Comparison of ENCODE assay signal across 19 cellular contexts in the genomic region with DNA sequence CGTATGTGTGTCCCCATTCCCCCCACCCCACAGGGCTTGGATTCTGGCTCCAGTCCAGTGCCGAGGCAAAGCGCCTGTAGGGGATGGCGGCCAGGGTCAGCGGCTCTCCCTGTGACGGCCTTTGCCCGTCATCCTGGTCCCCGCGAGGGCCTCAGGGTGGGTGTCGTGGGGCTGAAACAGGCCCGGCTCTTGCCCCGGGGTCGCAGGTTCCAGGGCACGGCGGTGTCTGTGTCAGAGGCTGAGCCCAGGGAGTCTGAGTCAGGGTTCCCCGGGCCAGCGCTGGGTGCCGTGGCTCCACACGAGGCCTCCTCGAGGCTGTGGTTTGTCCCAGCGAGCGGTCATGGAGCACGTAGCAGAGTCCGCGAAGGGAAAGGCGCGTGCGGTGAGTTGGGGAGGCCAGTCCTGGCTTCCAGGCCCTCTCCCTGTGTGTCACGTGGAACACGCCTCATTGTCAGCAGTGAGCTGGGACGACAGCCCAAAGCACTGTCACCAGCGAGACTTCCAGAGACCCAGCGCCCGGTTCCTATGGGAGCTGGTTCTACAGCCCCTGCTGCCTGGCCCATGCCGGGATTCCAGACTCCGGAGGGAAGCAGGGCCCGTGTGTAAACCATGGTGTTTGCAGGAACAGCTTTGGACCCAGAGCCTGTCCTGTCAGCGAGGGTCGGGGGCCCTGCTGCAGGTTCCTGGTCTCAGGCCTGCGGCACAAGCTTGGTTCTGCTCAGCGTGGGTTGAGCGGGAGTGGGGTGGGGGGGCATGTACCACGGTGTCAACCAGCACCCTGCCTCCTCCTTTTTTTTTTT. TPM values are rescaled to one million over a fixed set of nuclear protein-coding genes. Genes with fewer than 3 reads are reported as not detected.
DNase-seq lines count a peak whose midpoint lies in the region; ATAC-seq and TF ChIP-seq lines count a peak whose summit lies in the region.
"Had no signal": no experiment of that assay in that cellular context is flagged by ENCODE, and none has a peak within 500 bp of the region (broad histone marks: within the 10 kb centered on the region; RNA-seq: fewer than 3 reads in every experiment).

No MANE protein-coding gene starts in this region.

- H3K23ac ChIP-seq in IMR-90 (ENCODE audit: low read depth, low read length), result no peak overlapping the region
- peak overlapping the region; percentile 34 for H3K23ac ChIP-seq in neuronal stem cell (ENCODE audit: low read depth, low read length, poor library complexity)

- H2AK9ac ChIP-seq in IMR-90 (replicated peaks; ENCODE audit: low read depth, low read length, poor library complexity), result no peak overlapping the region

- no peak overlapping the region for H3K18ac ChIP-seq in IMR-90 (ENCODE audit: low read depth, low read length)
- H3K18ac ChIP-seq in neuronal stem cell (ENCODE audit: low read length), result no peak overlapping the region

- TF ChIP-seq POLR2A in IMR-90 (IDR thresholded peaks at IDR 0.05; ENCODE audit: low read depth, low read length) (no peak), transverse colon (IDR thresholded peaks at IDR 0.05) (no peak)

- intact Hi-C loops in IMR-90 (cut with micrococcal nuclease), result no loop called here
- intact Hi-C loops in Panc1 (cut with micrococcal nuclease; ENCODE audit: unreplicated experiment), result no loop called here
- intact Hi-C loops in transverse colon (cut with DNase I; ENCODE audit: low total_unique reads), result no loop called here

- TF ChIP-seq RAD21 in IMR-90 (IDR thresholded peaks at IDR 0.05; ENCODE audit: low read length), result no peak

- dilution Hi-C loops in IMR-90 (cut with HindIII; ENCODE audit: low sequenced_read_pairs, unreplicated experiment), result no loop called here

- H3K4me1 ChIP-seq in IMR-90 (ENCODE audit: control insufficient read depth, insufficient read depth, low read length), result no peaks in the 10 kb centered on the region
- no peaks in the 10 kb centered on the region for H3K4me1 ChIP-seq in Panc1 (ENCODE audit: control insufficient read depth, insufficient read depth, low read length)
- H3K4me1 ChIP-seq in neuronal stem cell (ENCODE audit: control insufficient read depth in 2 of 2, insufficient read depth in 1 of 2, low read depth in 1 of 2, low read length in 2 of 2), result no peaks in the 10 kb centered on the region
- no peaks in the 10 kb centered on the region for H3K4me1 ChIP-seq in transverse colon
- no peaks in the 10 kb centered on the region for H3K4me1 ChIP-seq in hepatocyte (ENCODE audit: insufficient read depth)
- H3K4me1 ChIP-seq: A549, Caco-2, HAP-1 had no signal

- POLR2A ChIA-PET in IMR-90 (lab: Charles Lee; ENCODE audit: unreplicated experiment), result no interaction called here
- POLR2A ChIA-PET in Panc1 (lab: Charles Lee), result no interaction called here

- no peaks in the 10 kb centered on the region for H3K79me2 ChIP-seq in hepatocyte

- H3K14ac ChIP-seq in IMR-90 (replicated peaks; ENCODE audit: low read depth, low read length) (no peak overlapping the region), neuronal stem cell (ENCODE audit: low read length) (no peak overlapping the region)

- H2BK15ac ChIP-seq in IMR-90 (ENCODE audit: low read depth, low read length), result no peak overlapping the region
- no peak overlapping the region for H2BK15ac ChIP-seq in neuronal stem cell (ENCODE audit: low read length)

- BruUV-seq in IMR-90 (replicated peaks; lab: Mats Ljungman, UMichigan) (no TSS peak), Panc1 (replicated peaks; lab: Mats Ljungman, UMichigan) (no TSS peak)

- no peaks in the 10 kb centered on the region for H3K9me2 ChIP-seq in hepatocyte (replicated peaks; ENCODE audit: insufficient read depth)

- H4K5ac ChIP-seq in IMR-90 (ENCODE audit: low read depth, low read length), result no peak overlapping the region

- H3K9me3 ChIP-seq in IMR-90 (ENCODE audit: control insufficient read depth, insufficient read depth, low read length) (no peaks in the 10 kb centered on the region), Panc1 (ENCODE audit: control insufficient read depth, insufficient read depth, low read depth, low read length) (no peaks in the 10 kb centered on the region), neuronal stem cell (replicated peaks in 1 of 2; ENCODE audit: control insufficient read depth in 2 of 2, insufficient read depth in 1 of 2, low read depth in 1 of 2, low read length in 2 of 2) (no peaks in the 10 kb centered on the region), transverse colon (no peaks in the 10 kb centered on the region), hepatocyte (ENCODE audit: low read depth) (no peaks in the 10 kb centered on the region)
- H3K9me3 ChIP-seq: A549, BE2C, Caco-2, HAP-1 had no signal

- H3K9ac ChIP-seq in IMR-90 (ENCODE audit: low read depth, low read length) (no peak overlapping the region), neuronal stem cell (ENCODE audit: low read depth, low read length, poor library complexity) (peak overlapping the region; percentile 44)

- no peaks in the 10 kb centered on the region; the same call in 1 of the 2 replicates for H4K20me1 ChIP-seq in IMR-90 (ENCODE audit: insufficient read depth, low read length)
- no peaks in the 10 kb centered on the region for H4K20me1 ChIP-seq in hepatocyte (ENCODE audit: insufficient read depth, poor library complexity, severe bottlenecking)

- H3K27ac ChIP-seq in IMR-90 (ENCODE audit: insufficient read depth, low read length) (no peak overlapping the region), Panc1 (ENCODE audit: low read length) (no peak overlapping the region), neuronal stem cell (replicated peaks; ENCODE audit: low read length) (no peak overlapping the region), transverse colon (no peak overlapping the region), hepatocyte (no peak overlapping the region)
- H3K27ac ChIP-seq: A549 had no signal

- H3K9me1 ChIP-seq in IMR-90 (ENCODE audit: insufficient read depth, low read length), result no peaks in the 10 kb centered on the region

- H3K4me3 ChIP-seq in IMR-90 (ENCODE audit: insufficient read depth, low read depth, low read length), result no peak overlapping the region
- no peak overlapping the region for H3K4me3 ChIP-seq in Panc1 (ENCODE audit: low read depth in 2 of 2, low read length in 2 of 2)
- no peak overlapping the region for H3K4me3 ChIP-seq in neuronal stem cell (ENCODE audit: low read length in 2 of 2)
- no peak overlapping the region for H3K4me3 ChIP-seq in transverse colon
- no peak overlapping the region for H3K4me3 ChIP-seq in hepatocyte
- H3K4me3 ChIP-seq: A549, HAP-1 had no signal

- no peak overlapping the region for H2BK20ac ChIP-seq in IMR-90 (ENCODE audit: low read depth, low read length)

- no peak overlapping the region for H2BK120ac ChIP-seq in IMR-90 (ENCODE audit: low read depth, low read length)
- no peak overlapping the region for H2BK120ac ChIP-seq in neuronal stem cell (ENCODE audit: low read depth, low read length)

- CTCF ChIA-PET in IMR-90 (lab: Yijun Ruan, JAX), result no interaction called here
- CTCF ChIA-PET in Panc1 (lab: Charles Lee), result interaction anchor here (0.5 to 0.7 kb wide), 3 partner anchors 31 to 1708 kb away, joined by 4 to 7 read pairs (median 5); no protein-coding TSS in a partner anchor

- H4K8ac ChIP-seq in IMR-90 (ENCODE audit: low read depth in 2 of 2, low read length in 2 of 2) (no peak overlapping the region), neuronal stem cell (ENCODE audit: low read depth, low read length) (peak overlapping the region; percentile 65)

- no peak overlapping the region for H4K91ac ChIP-seq in IMR-90 (ENCODE audit: insufficient read depth, low read depth, low read length)
- no peak overlapping the region for H4K91ac ChIP-seq in neuronal stem cell (ENCODE audit: low read depth, low read length, poor library complexity)

- H2BK12ac ChIP-seq in neuronal stem cell (ENCODE audit: low read length), result peak overlapping the region; percentile 22

- H3K79me1 ChIP-seq in IMR-90 (ENCODE audit: low read depth in 1 of 2, low read length in 2 of 2) (peaks cover 0 to 12% of the 10 kb centered on the region in 2 experiments; a peak in 2 of 4 replicates), neuronal stem cell (ENCODE audit: low read depth, low read length) (peaks cover 7% of the 10 kb centered on the region)

- no peak overlapping the region for H3K4me2 ChIP-seq in IMR-90 (ENCODE audit: low read depth, low read length)
- H3K4me2 ChIP-seq in neuronal stem cell (ENCODE audit: insufficient read depth, low read length, poor library complexity, severe bottlenecking), result no peak overlapping the region
- H3K4me2 ChIP-seq in hepatocyte, result no peak overlapping the region
- H3K4me2 ChIP-seq: A549 had no signal

- ATAC-seq in IMR-90 (ENCODE audit: low read depth), result no peak
- peak; percentile 25; the same call in 1 of the 2 replicates for ATAC-seq in Panc1

- H3K36me3 ChIP-seq in IMR-90 (ENCODE audit: control insufficient read depth, insufficient read depth, low read length) (peaks cover 26% of the 10 kb centered on the region), Panc1 (ENCODE audit: control insufficient read depth, insufficient read depth, low read length) (no peaks in the 10 kb centered on the region), neuronal stem cell (replicated peaks in 1 of 2; ENCODE audit: control insufficient read depth in 2 of 2, insufficient read depth in 2 of 2, low read length in 2 of 2) (peaks cover 10 to 41% of the 10 kb centered on the region in 2 donors), transverse colon (peaks cover 0 to 5% (median 2%) of the 10 kb centered on the region in 4 donors), hepatocyte (replicated peaks; ENCODE audit: insufficient read depth, low read depth) (no peaks in the 10 kb centered on the region)

- DNase-seq in IMR-90, result no peak
- DNase-seq in Panc1 (ENCODE audit: low read depth, low spot score), result no peak
- DNase-seq in cerebellum (ENCODE audit: low spot score), result peak; percentile 55
- no peak for DNase-seq in neuronal stem cell (ENCODE audit: low spot score)
- DNase-seq in transverse colon, result no peak
- no peak for DNase-seq in C1 segment of cervical spinal cord (lab: John Stamatoyannopoulos, UW)
- no peak for DNase-seq in hepatocyte (ENCODE audit: low spot score)
- DNase-seq: BE2C, Caco-2, DND-41, GF-D8, HFFc6, KBM-7 had no signal

- H3K27me3 ChIP-seq in IMR-90 (ENCODE audit: control insufficient read depth, insufficient read depth, low read length) (no peaks in the 10 kb centered on the region), Panc1 (ENCODE audit: control insufficient read depth, insufficient read depth, low read length) (no peaks in the 10 kb centered on the region), neuronal stem cell (ENCODE audit: control insufficient read depth in 3 of 3, insufficient read depth in 3 of 3, low read depth in 1 of 3, low read length in 3 of 3) (no peaks in the 10 kb centered on the region), transverse colon (no peaks in the 10 kb centered on the region), hepatocyte (no peaks in the 10 kb centered on the region)
- H3K27me3 ChIP-seq: BE2C had no signal

- in situ Hi-C loops in IMR-90 (cut with MboI; ENCODE audit: low sequenced_read_pairs), result no loop called here
- in situ Hi-C loops in Panc1 (cut with HindIII; ENCODE audit: low pct_unique_long_range_greater_than_20kb, low sequenced_read_pairs), result no loop called here
- in situ Hi-C loops in transverse colon (cut with MboI; ENCODE audit: low pct_ligation_motif_present in 1 of 4, low pct_unique_long_range_greater_than_20kb in 1 of 4, low sequenced_read_pairs in 3 of 4), result no loop called here

- H2AK5ac ChIP-seq in IMR-90 (ENCODE audit: low read depth, low read length), result no peak overlapping the region
- no peak overlapping the region for H2AK5ac ChIP-seq in neuronal stem cell (ENCODE audit: low read depth, low read length)

- H2BK5ac ChIP-seq in IMR-90 (ENCODE audit: low read depth, low read length, poor library complexity, severe bottlenecking) (no peak overlapping the region), neuronal stem cell (ENCODE audit: low read length) (peak overlapping the region; percentile 3)

- H3K56ac ChIP-seq in IMR-90 (ENCODE audit: extremely low read depth, insufficient read depth, low read length), result no peak overlapping the region

- TF ChIP-seq EP300 in transverse colon (IDR thresholded peaks at IDR 0.05; ENCODE audit: low read depth), result no peak

- WGBS in IMR-90 (ENCODE audit: extremely low coverage in 2 of 2, insufficient read length in 1 of 2), 2 experiments, result 95% methylated on average over 31 of the region's 43 CpGs; no CpG with 5 or more reads in 1 of the 2 experiments
- WGBS in neuronal stem cell (ENCODE audit: extremely low coverage in 2 of 2, insufficient read length in 2 of 2, insufficient replicate concordance in 1 of 2), 2 donors, result no CpG with 5 or more reads among the region's 43 CpGs
- WGBS in transverse colon (ENCODE audit: low coverage in 1 of 2), 2 donors, result 93 to 100% methylated on average over 2 to 40 of the region's 43 CpGs
- 97% methylated on average over 35 of the region's 43 CpGs for WGBS in hepatocyte (ENCODE audit: low lambda C conversion rate, missing lambda C conversion rate)

- TF ChIP-seq CTCF in IMR-90 (conservative IDR thresholded peaks at IDR 0.05; ENCODE audit: low read depth, low read length), result no peak
- no peak for TF ChIP-seq CTCF in Panc1 (IDR thresholded peaks at IDR 0.05)
- no peak for TF ChIP-seq CTCF in transverse colon (IDR thresholded peaks at IDR 0.05)
- TF ChIP-seq CTCF in hepatocyte (IDR thresholded peaks at IDR 0.05; ENCODE audit: poor library complexity), result no peak

- H3K4ac ChIP-seq in IMR-90 (ENCODE audit: low read depth, low read length) (no peak overlapping the region), neuronal stem cell (ENCODE audit: low read length) (no peak overlapping the region)

- H2AFZ ChIP-seq in IMR-90 (replicated peaks; ENCODE audit: low read length, poor library complexity) (peak overlapping the region; percentile 43), neuronal stem cell (ENCODE audit: low read length) (no peak overlapping the region), hepatocyte (no peak overlapping the region)

RNA-seq across cellular contexts. Expression of a gene that starts 13.4 kb away (rescaled TPM):
- total RNA-seq in IMR-90 (2012; rRNA removed) (32.8 and 35.6 TPM in 2 replicates), Panc1 (2021; ENCODE audit: unreplicated experiment) (132 TPM), cerebellum (11.4 TPM), transverse colon (100 to 1,000 TPM in 2 of 4 donors, 10 to 100 TPM in 2; 65.4 to 142 (median 102) TPM), hepatocyte (42.8 and 44.9 TPM in 2 replicates)
- polyA plus RNA-seq in IMR-90 (2012; rRNA removed) (90.8 and 95.4 TPM in 2 replicates), hepatocyte (85.5 and 94.2 TPM in 2 replicates)
- polyA plus RNA-seq in IMR-90 (2012; cell fraction: cytosol; rRNA removed), result 81.8 and 106 TPM in 2 replicates
- 68.5 and 190 TPM in 2 replicates for polyA plus RNA-seq in IMR-90 (2012; cell fraction: nucleus; rRNA removed; ENCODE audit: low replicate concordance)
- polyA plus RNA-seq in Panc1 (2012; ENCODE audit: insufficient read length), result 171 TPM
- 20.8 TPM for polyA plus RNA-seq in neuronal stem cell (2013, experiment 1 of 2)
- polyA plus RNA-seq in neuronal stem cell (2013, experiment 2 of 2), result 20.9 TPM

RNA-seq across cellular contexts. Expression of a gene that starts 20.5 kb away (rescaled TPM):
- total RNA-seq in IMR-90 (2012; rRNA removed), result not detected in 2 replicates
- not detected in 2 replicates for polyA plus RNA-seq in IMR-90 (2012; rRNA removed)
- not detected in 2 replicates for polyA plus RNA-seq in IMR-90 (2012; cell fraction: cytosol; rRNA removed)
- 0.05 TPM in 1 of 2 replicates, not detected in the other for polyA plus RNA-seq in IMR-90 (2012; cell fraction: nucleus; rRNA removed; ENCODE audit: low replicate concordance)
- 0.26 TPM for total RNA-seq in Panc1 (2021; ENCODE audit: unreplicated experiment)
- polyA plus RNA-seq in Panc1 (2012; ENCODE audit: insufficient read length), result not detected
- total RNA-seq in cerebellum, result not detected
- polyA plus RNA-seq in neuronal stem cell (2013, experiment 1 of 2), result not detected
- not detected for polyA plus RNA-seq in neuronal stem cell (2013, experiment 2 of 2)
- 10 to 100 TPM in 1 of 4 donors, 1 to 10 TPM in 1, under 1 TPM in 1, not detected in 1; 0.68 to 14.6 (median 6.0) TPM for total RNA-seq in transverse colon
- 0.07 TPM in 1 of 2 replicates, not detected in the other for total RNA-seq in hepatocyte
- polyA plus RNA-seq in hepatocyte, result 0.16 TPM in 1 of 2 replicates, not detected in the other
- total RNA-seq: Caco-2, H1, HFFc6 had no signal
- polyA plus RNA-seq: AG04450, H1 had no signal

RNA-seq across cellular contexts. Expression of a gene that starts 25.4 kb away (rescaled TPM):
- not detected in 2 replicates for total RNA-seq in IMR-90 (2012; rRNA removed)
- 0.02 TPM in 1 of 2 replicates, not detected in the other for polyA plus RNA-seq in IMR-90 (2012; rRNA removed)
- 0.05 TPM in 1 of 2 replicates, not detected in the other for polyA plus RNA-seq in IMR-90 (2012; cell fraction: cytosol; rRNA removed)
- polyA plus RNA-seq in IMR-90 (2012; cell fraction: nucleus; rRNA removed; ENCODE audit: low replicate concordance), result 0.24 and 0.29 TPM in 2 replicates
- total RNA-seq in Panc1 (2021; ENCODE audit: unreplicated experiment), result 1.2 TPM
- 2.5 TPM for polyA plus RNA-seq in Panc1 (2012; ENCODE audit: insufficient read length)
- total RNA-seq in cerebellum, result 37.6 TPM
- polyA plus RNA-seq in neuronal stem cell (2013, experiment 1 of 2), result 16.6 TPM
- polyA plus RNA-seq in neuronal stem cell (2013, experiment 2 of 2), result 17.4 TPM
- total RNA-seq in transverse colon, result under 1 TPM in 2 of 4 donors, not detected in 2; 0.27 to 0.48 TPM
- 0.03 TPM in 1 of 2 replicates, not detected in the other for total RNA-seq in hepatocyte
- polyA plus RNA-seq in hepatocyte, result 0.17 and 0.90 TPM in 2 replicates
- polyA plus RNA-seq: AG04450; CD14-positive monocyte; CD8-positive, alpha-beta memory T cell had no signal

Comparison
In these comparisons a context has a peak if more than half of its experiments do, and no peak if none do; other contexts are left out.
1. RNA of a gene that starts 25.4 kb away (total RNA-seq): 37.6 TPM in cerebellum (single experiment); 1.2 TPM in Panc1 (single experiment), 0.27 to 0.48 TPM in transverse colon, 0.03 TPM in hepatocyte and not detected in IMR-90; every median in the first group is over 10 times any median in the second.